ENCODE assay signal across 1 cellular context in genomic region chr11:72808415-72808814, GRCh38.
TF ChIP-seq lines count a peak whose summit lies in the region.

No MANE protein-coding gene starts in this region.

TF ChIP-seq in A549, 52 proteins besides CTCF, POLR2A, EP300 and RAD21:
- TF ChIP-seq RCOR1 (IDR thresholded peaks at IDR 0.05; ENCODE audit: low read depth, low read length) = no peak
- no peak for TF ChIP-seq FOSL2 (IDR thresholded peaks at IDR 0.05)
- TF ChIP-seq FOSL2 (CRISPR knock-in tag; IDR thresholded peaks at IDR 0.05) = no peak
- no peak for TF ChIP-seq MAFK (IDR thresholded peaks at IDR 0.05; ENCODE audit: partially characterized antibody)
- TF ChIP-seq HDAC2 (IDR thresholded peaks at IDR 0.05) = no peak
- no peak for TF ChIP-seq EHMT2 (IDR thresholded peaks at IDR 0.05; ENCODE audit: low read depth)
- TF ChIP-seq ATOH8 (CRISPR knock-in tag; IDR thresholded peaks at IDR 0.05; ENCODE audit: low read depth) = no peak
- no peak for TF ChIP-seq PBX3 (IDR thresholded peaks at IDR 0.05)
- no peak for TF ChIP-seq HOXB13 (CRISPR knock-in tag; IDR thresholded peaks at IDR 0.05; ENCODE audit: low read depth)
- TF ChIP-seq KDM1A (IDR thresholded peaks at IDR 0.05; ENCODE audit: low read depth) = no peak
- no peak for TF ChIP-seq RFX5 (IDR thresholded peaks at IDR 0.05)
